Comparison of ENCODE assay signal across 1 cellular context in genomic region chr3:100972867-100973266, GRCh38.
TF ChIP-seq lines count a peak whose summit lies in the region.

No MANE protein-coding gene starts in this region.

TF ChIP-seq in GM23338, 12 proteins besides CTCF, POLR2A, EP300 and RAD21 (continued from another document):
- TF ChIP-seq ZNF462 (CRISPR knock-in tag; IDR thresholded peaks at IDR 0.05) (no peak), ETS1 (IDR thresholded peaks at IDR 0.05) (no peak), POLR2AphosphoS5 (IDR thresholded peaks at IDR 0.05; ENCODE audit: low read depth) (no peak), ZNF114 (CRISPR knock-in tag; IDR thresholded peaks at IDR 0.05) (no peak), JUNB (IDR thresholded peaks at IDR 0.05; ENCODE audit: unreplicated experiment) (no peak), EZH2phosphoT487 (IDR thresholded peaks at IDR 0.05; ENCODE audit: unreplicated experiment) (no peak), CREB1 (CRISPR knock-in tag; IDR thresholded peaks at IDR 0.05; ENCODE audit: low read depth) (no peak), ZNF331 (CRISPR knock-in tag; IDR thresholded peaks at IDR 0.05; ENCODE audit: low read depth) (no peak), NANOG (IDR thresholded peaks at IDR 0.05; ENCODE audit: borderline replicate concordance) (no peak), EZH2 (IDR thresholded peaks at IDR 0.05; ENCODE audit: low read depth, unreplicated experiment) (no peak), REST (IDR thresholded peaks at IDR 0.05; ENCODE audit: unreplicated experiment) (no peak)
TF ChIP-seq in GM23338: peak in this region for 0.
